In the genomic region with DNA sequence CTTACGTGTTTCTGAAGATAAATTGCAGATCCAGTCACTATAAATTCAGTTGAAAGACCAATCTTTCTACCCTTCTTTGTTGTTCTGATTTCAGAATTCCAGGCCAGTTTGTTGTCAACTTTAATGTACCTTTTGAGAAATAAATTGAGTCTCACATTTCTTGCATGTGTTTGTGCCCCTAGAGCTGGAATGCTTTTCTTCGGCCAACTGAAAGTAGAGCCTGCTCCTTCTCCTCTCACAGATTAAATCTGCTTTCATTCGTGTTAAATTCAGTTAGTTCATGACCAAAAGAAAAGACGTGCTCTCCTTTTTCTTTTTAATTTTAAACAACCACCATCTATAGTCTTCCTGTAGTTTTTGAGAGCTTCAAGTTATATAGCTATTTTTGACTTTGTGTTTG, we compare ENCODE assay signal across 16 cellular contexts. TPM values are rescaled to one million over a fixed set of nuclear protein-coding genes. Genes with fewer than 3 reads are reported as not detected.
DNase-seq lines count a peak whose midpoint lies in the region; ATAC-seq and TF ChIP-seq lines count a peak whose summit lies in the region.
"Had no signal": no experiment of that assay in that cellular context is flagged by ENCODE, and none has a peak within 500 bp of the region (broad histone marks: within the 10 kb centered on the region; RNA-seq: fewer than 3 reads in every experiment).

No MANE protein-coding gene starts in this region.

- peaks cover 4% of the 10 kb centered on the region for H3K4me1 Mint-ChIP-seq in MCF 10A (ENCODE audit: insufficient read depth, unreplicated experiment)

- H3K4me3 Mint-ChIP-seq in MCF 10A (ENCODE audit: unreplicated experiment), result no peak overlapping the region
- H3K4me3 Mint-ChIP-seq: type B pancreatic cell had no signal

- no peak overlapping the region for H4K91ac ChIP-seq in mesenchymal stem cell (ENCODE audit: low read length)

- peak overlapping the region in 1 of 3 donors; percentile 30 for H3K4me3 ChIP-seq in breast epithelium
- no peak overlapping the region for H3K4me3 ChIP-seq in mesenchymal stem cell (ENCODE audit: insufficient read depth in 1 of 2, low read depth in 1 of 2, low read length in 2 of 2)
- peak overlapping the region in 2 of 4 donors; percentile 21 to 24 for H3K4me3 ChIP-seq in upper lobe of left lung

- H4K8ac ChIP-seq in mesenchymal stem cell (ENCODE audit: low read length), result no peak overlapping the region

- WGBS in mesenchymal stem cell, result 83% methylated on average over 4 of the region's 4 CpGs
- 35 to 56% methylated on average over 4 of the region's 4 CpGs for WGBS in upper lobe of left lung, 2 donors

- BruUV-seq in MCF 10A (replicated peaks; lab: Mats Ljungman, UMichigan), result no TSS peak

- no peak overlapping the region for H3K4me2 ChIP-seq in mesenchymal stem cell (ENCODE audit: low read length, poor library complexity, severe bottlenecking)

- no peak for TF ChIP-seq EP300 in upper lobe of left lung (IDR thresholded peaks at IDR 0.05)

- H3K4me1 ChIP-seq in breast epithelium, result no peaks in the 10 kb centered on the region
- no peaks in the 10 kb centered on the region for H3K4me1 ChIP-seq in mesenchymal stem cell (ENCODE audit: control insufficient read depth, insufficient read depth, low read depth, low read length)
- H3K4me1 ChIP-seq in upper lobe of left lung, result peaks cover 0 to 8% (median 2%) of the 10 kb centered on the region in 4 donors

- no peaks in the 10 kb centered on the region for H3K27me3 Mint-ChIP-seq in MCF 10A (ENCODE audit: insufficient read depth, unreplicated experiment)

- TF ChIP-seq POLR2A in breast epithelium (IDR thresholded peaks at IDR 0.05), result no peak
- TF ChIP-seq POLR2A in upper lobe of left lung (IDR thresholded peaks at IDR 0.05), result no peak

- no peaks in the 10 kb centered on the region for H3K9me3 Mint-ChIP-seq in MCF 10A (ENCODE audit: unreplicated experiment)
- H3K9me3 Mint-ChIP-seq: type B pancreatic cell had no signal

- H2AK5ac ChIP-seq in mesenchymal stem cell (ENCODE audit: low read length, severe bottlenecking), result no peak overlapping the region

- no peak overlapping the region for H2AFZ ChIP-seq in mesenchymal stem cell (ENCODE audit: low read depth, low read length)

- H2BK12ac ChIP-seq in mesenchymal stem cell (ENCODE audit: low read length in 2 of 2), result no peak overlapping the region

- CTCF ChIA-PET in MCF 10A (lab: Yijun Ruan, JAX), result interaction anchor here (0.8 to 0.9 kb wide), 3 partner anchors 92 to 505 kb away, joined by 3 to 8 read pairs (median 3); no protein-coding TSS in a partner anchor

- peak; percentile 27 for ATAC-seq in SK-N-SH treated with all-trans-retinoic acid at 6 μM for 48 hours
- no peak for ATAC-seq in upper lobe of left lung (ENCODE audit: low FRiP score in 2 of 2)
- ATAC-seq: PC-3 had no signal

- POLR2A ChIA-PET in MCF 10A (lab: Yijun Ruan, JAX), result interaction anchor here (0.7 to 1.2 kb wide), 2 partner anchors 24 to 195 kb away, joined by 3 read pairs; no protein-coding TSS in a partner anchor

- H3K27me3 ChIP-seq in breast epithelium (no peaks in the 10 kb centered on the region), mesenchymal stem cell (ENCODE audit: control insufficient read depth in 1 of 2, insufficient read depth in 1 of 2, low read length in 2 of 2) (no peaks in the 10 kb centered on the region), upper lobe of left lung (no peaks in the 10 kb centered on the region)

- H3K27ac ChIP-seq in breast epithelium, result peak overlapping the region; percentile 13 to 51
- H3K27ac ChIP-seq in mesenchymal stem cell (ENCODE audit: low read length, poor library complexity, severe bottlenecking), result no peak overlapping the region
- H3K27ac ChIP-seq in upper lobe of left lung, result peak overlapping the region; percentile 27 to 83 (median 72)

- H3K18ac ChIP-seq in mesenchymal stem cell (ENCODE audit: low read depth in 1 of 2, low read length in 2 of 2), result no peak overlapping the region

- H3K9me3 ChIP-seq in breast epithelium, result no peaks in the 10 kb centered on the region
- no peaks in the 10 kb centered on the region for H3K9me3 ChIP-seq in mesenchymal stem cell (ENCODE audit: control insufficient read depth, low read length)
- no peaks in the 10 kb centered on the region for H3K9me3 ChIP-seq in upper lobe of left lung

- no peak overlapping the region for H2BK15ac ChIP-seq in mesenchymal stem cell (ENCODE audit: low read depth, poor library complexity, severe bottlenecking)

- no peaks in the 10 kb centered on the region for H3K36me3 Mint-ChIP-seq in MCF 10A (ENCODE audit: insufficient read depth, unreplicated experiment)
- H3K36me3 Mint-ChIP-seq: brain, type B pancreatic cell had no signal

- H2BK5ac ChIP-seq in mesenchymal stem cell (ENCODE audit: low read depth, low read length, poor library complexity, severe bottlenecking), result no peak overlapping the region

- H3K27ac Mint-ChIP-seq in MCF 10A (ENCODE audit: low read depth, unreplicated experiment), result no peak overlapping the region
- H3K27ac Mint-ChIP-seq: type B pancreatic cell had no signal

- TF ChIP-seq CTCF in breast epithelium (IDR thresholded peaks at IDR 0.05) (no peak), MCF 10A (IDR thresholded peaks at IDR 0.05; ENCODE audit: unreplicated experiment) (no peak), upper lobe of left lung (IDR thresholded peaks at IDR 0.05) (no peak)

- H2BK120ac ChIP-seq in mesenchymal stem cell (ENCODE audit: low read depth, low read length), result no peak overlapping the region

- H3K79me1 ChIP-seq in mesenchymal stem cell (replicated peaks; ENCODE audit: low read length, poor library complexity, severe bottlenecking), result no peaks in the 10 kb centered on the region

- peak overlapping the region; percentile 31 for H3K9ac ChIP-seq in mesenchymal stem cell (ENCODE audit: low read length)

- H3K4ac ChIP-seq in mesenchymal stem cell (ENCODE audit: low read depth in 1 of 2, low read length in 2 of 2), result no peak overlapping the region

- H3K23ac ChIP-seq in mesenchymal stem cell (ENCODE audit: low read length in 2 of 2), result no peak overlapping the region

- intact Hi-C loops in breast epithelium (cut with DNase I; ENCODE audit: low total_unique reads) (no loop called here), MCF 10A (cut with micrococcal nuclease) (no loop called here)

- H3K36me3 ChIP-seq in breast epithelium (no peaks in the 10 kb centered on the region), mesenchymal stem cell (ENCODE audit: control insufficient read depth in 1 of 2, insufficient read depth in 2 of 2, low read depth in 1 of 2, low read length in 2 of 2) (no peaks in the 10 kb centered on the region), upper lobe of left lung (no peaks in the 10 kb centered on the region)

- DNase-seq in breast epithelium (ENCODE audit: low spot score in 2 of 2), result no peak
- DNase-seq in MCF 10A (ENCODE audit: unreplicated experiment), result no peak
- DNase-seq in mesenchymal stem cell, result no peak
- no peak for DNase-seq in upper lobe of left lung
- DNase-seq in UCSD-AML1 (lab: John Stamatoyannopoulos, UW; ENCODE audit: unreplicated experiment), result no peak
- no peak for DNase-seq in activated CD4-positive, alpha-beta T cell treated with anti-CD3 and anti-CD28 coated beads for 1 hour
- no peak for DNase-seq in anterior cingulate cortex (lab: John Stamatoyannopoulos, UW)
- DNase-seq: ACHN; activated CD4-positive, CD25-positive, alpha-beta regulatory T cell; foreskin fibroblast; midbrain; NCI-H1105; PC-3 had no signal

- H3K14ac ChIP-seq in mesenchymal stem cell (ENCODE audit: low read length in 2 of 2), result no peak overlapping the region

TF ChIP-seq in SK-N-SH treated with all-trans-retinoic acid at 6 μM for 48 hours, 23 proteins besides CTCF, POLR2A, EP300 and RAD21:
- TF ChIP-seq OSR1 (CRISPR knock-in tag; IDR thresholded peaks at IDR 0.05) (no peak), ZC3H10 (CRISPR knock-in tag; IDR thresholded peaks at IDR 0.05) (0 out of 2 replicates have a peak, but pooled peaks have one; percentile 34)

RNA-seq across cellular contexts. Expression of gene SOCS2, which starts 22.9 kb away (rescaled TPM):
- total RNA-seq in breast epithelium, result 10 to 100 TPM; 29.0 to 59.4 (median 59.0) TPM
- 38.7 and 44.9 TPM in 2 replicates for total RNA-seq in MCF 10A (2022)
- polyA plus RNA-seq in mesenchymal stem cell (2013, experiment 1 of 2), result 3.9 TPM
- polyA plus RNA-seq in mesenchymal stem cell (2013, experiment 2 of 2), result 3.0 TPM
- total RNA-seq in upper lobe of left lung, result 10 to 100 TPM; 18.3 to 63.0 (median 34.6) TPM
